Comparison of ENCODE assay signal across 1 cellular context in genomic region chr6:37426945-37427510, GRCh38.
TF ChIP-seq lines count a peak whose summit lies in the region.

No MANE protein-coding gene starts in this region.

TF ChIP-seq in HCT116, 20 proteins besides CTCF, POLR2A, EP300 and RAD21 (continued from another document):
- TF ChIP-seq REST (IDR thresholded peaks at IDR 0.05; ENCODE audit: low read depth) = no peak
TF ChIP-seq in HCT116: peak in this region for 0.
